Comparison of ENCODE assay signal across 10 cellular contexts in the genomic region with DNA sequence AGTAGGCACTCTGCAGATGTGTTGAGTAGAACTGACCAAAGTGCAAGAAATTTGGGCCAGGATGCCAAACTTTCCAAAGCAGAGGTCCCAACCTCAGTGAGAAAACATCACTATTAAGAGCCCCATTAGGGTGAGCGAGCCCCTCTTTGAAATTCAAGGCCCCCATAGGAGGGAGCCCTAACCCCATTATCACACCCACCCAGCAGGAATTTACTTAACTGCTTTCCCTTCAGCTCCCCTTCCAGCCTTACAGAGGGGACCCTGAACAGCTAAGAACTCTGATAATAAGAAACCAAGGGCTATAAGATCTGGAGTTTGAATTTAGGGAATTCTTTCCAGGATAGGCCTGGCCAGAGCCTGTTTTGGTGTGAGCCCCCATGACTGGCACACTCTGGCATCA.
A peak's percentile ranks its signal among the peaks of the same experiment; 100 is the strongest.
DNase-seq lines count a peak whose midpoint lies in the region; ATAC-seq and TF ChIP-seq lines count a peak whose summit lies in the region.
"Had no signal": no experiment of that assay in that cellular context is flagged by ENCODE, and none has a peak within 500 bp of the region (broad histone marks: within the 10 kb centered on the region; RNA-seq: fewer than 3 reads in every experiment).

No MANE protein-coding gene starts in this region.

- H3K18ac ChIP-seq in H9 (ENCODE audit: insufficient read length, low read depth, low read length): no peak overlapping the region

- no peak overlapping the region for H2AFZ ChIP-seq in OCI-LY1 (ENCODE audit: low read length)
- no peak overlapping the region for H2AFZ ChIP-seq in H9 (ENCODE audit: low read length)

- H2BK120ac ChIP-seq in H9 (ENCODE audit: low read depth, low read length, poor library complexity, severe bottlenecking): no peak overlapping the region

- no peaks in the 10 kb centered on the region for H3K79me1 ChIP-seq in H9 (ENCODE audit: insufficient read depth, low read depth, low read length, poor library complexity, severe bottlenecking)

- H3K14ac ChIP-seq in H9 (ENCODE audit: insufficient read depth, low read length): no peak overlapping the region

- no peaks in the 10 kb centered on the region for H3K27me3 ChIP-seq in OCI-LY1 (ENCODE audit: insufficient read depth, low read length)
- H3K27me3 ChIP-seq in effector memory CD4-positive, alpha-beta T cell (replicated peaks; ENCODE audit: control insufficient read depth, insufficient read depth, low read length, poor library complexity, severe bottlenecking): no peaks in the 10 kb centered on the region
- H3K27me3 ChIP-seq in rectal smooth muscle tissue (ENCODE audit: control insufficient read depth, insufficient read depth, low read length): no peaks in the 10 kb centered on the region
- no peaks in the 10 kb centered on the region for H3K27me3 ChIP-seq in H9 (ENCODE audit: insufficient read depth, low read length)

- DNase-seq in G401 (ENCODE audit: low spot score) (peak; percentile 1), H9 (no peak)
- no peak for DNase-seq in effector memory CD4-positive, alpha-beta T cell
- DNase-seq in stimulated activated CD4-positive, alpha-beta T cell treated with anti-CD3 and anti-CD28 coated beads, Interleukin-15, amount 100 ng/mL, for 24 hours: no peak
- DNase-seq: DND-41, NCI-H187 had no signal

- no peaks in the 10 kb centered on the region for H3K9me3 Mint-ChIP-seq in H9

- peaks cover 4% of the 10 kb centered on the region; the same call in 1 of the 2 replicates for H3F3A ChIP-seq in OCI-LY1 (ENCODE audit: insufficient read depth, low read length)

- H4K5ac ChIP-seq in H9 (ENCODE audit: insufficient read length, low read depth, low read length): no peak overlapping the region

- H3T11ph ChIP-seq in H9 (ENCODE audit: low read length): no peak overlapping the region

- H3K9me3 ChIP-seq in OCI-LY1 (ENCODE audit: low read length): no peaks in the 10 kb centered on the region
- H3K9me3 ChIP-seq in effector memory CD4-positive, alpha-beta T cell (ENCODE audit: control insufficient read depth, low read length): no peaks in the 10 kb centered on the region
- no peaks in the 10 kb centered on the region for H3K9me3 ChIP-seq in H9 (ENCODE audit: control insufficient read depth, low read depth, low read length)

- H3K9ac ChIP-seq in OCI-LY1 (ENCODE audit: low read length) (no peak overlapping the region; the same call in 1 of the 2 replicates), rectal smooth muscle tissue (ENCODE audit: low read length) (no peak overlapping the region), H9 (ENCODE audit: extremely low read depth, insufficient read length, low read length) (no peak overlapping the region)

- no peak overlapping the region; a peak in 1 of 5 replicates for H3K4me3 Mint-ChIP-seq in H9

- no peak overlapping the region for H3K56ac ChIP-seq in H9 (ENCODE audit: insufficient read length, low read depth, low read length)

- H3K4me3 ChIP-seq in OCI-LY1 (ENCODE audit: low read depth, low read length, poor library complexity, severe bottlenecking) (no peak overlapping the region), rectal smooth muscle tissue (ENCODE audit: low read length) (no peak overlapping the region)
- no peak overlapping the region for H3K4me3 ChIP-seq in effector memory CD4-positive, alpha-beta T cell (ENCODE audit: insufficient read depth, low read depth, low read length, poor library complexity, severe bottlenecking)

- no peak; the same call in 1 of the 2 replicates for TF ChIP-seq CTCF in OCI-LY1 (IDR thresholded peaks at IDR 0.05; ENCODE audit: low read length)
- no peak for TF ChIP-seq CTCF in H9 (conservative IDR thresholded peaks at IDR 0.05)

- no peaks in the 10 kb centered on the region for H3K23me2 ChIP-seq in H9 (ENCODE audit: insufficient read length, low read depth, low read length, poor library complexity, severe bottlenecking)

- ATAC-seq in HG02884 (IDR thresholded peaks at IDR 0.05; ENCODE audit: unreplicated experiment) (no peak), HG02885 (IDR thresholded peaks at IDR 0.05; ENCODE audit: poor library complexity, unreplicated experiment) (no peak)

- H3K79me2 ChIP-seq in OCI-LY1 (ENCODE audit: insufficient read depth, low read length) (no peaks in the 10 kb centered on the region), H9 (ENCODE audit: insufficient read depth, low read length) (no peaks in the 10 kb centered on the region)

- in situ Hi-C loops in G401 (cut with HindIII; ENCODE audit: low sequenced_read_pairs): no loop called here

- H4K20me1 ChIP-seq in OCI-LY1 (ENCODE audit: insufficient read depth, low read length) (no peaks in the 10 kb centered on the region), H9 (ENCODE audit: control insufficient read depth, insufficient read depth, insufficient read length) (no peaks in the 10 kb centered on the region)

- no peaks in the 10 kb centered on the region for H3K9me2 ChIP-seq in OCI-LY1 (ENCODE audit: low read depth, low read length)

- no peak overlapping the region for H2BK20ac ChIP-seq in H9 (ENCODE audit: low read depth, low read length, poor library complexity, severe bottlenecking)

- WGBS in H9 (ENCODE audit: extremely low coverage, insufficient read length, low lambda C conversion rate): no CpG with 5 or more reads among the region's 1 CpG

- no peak overlapping the region for H2BK12ac ChIP-seq in H9 (ENCODE audit: insufficient read length, low read depth, low read length)

- H3K4me2 ChIP-seq in OCI-LY1 (ENCODE audit: low read length) (no peak overlapping the region), H9 (ENCODE audit: insufficient read depth, insufficient read length, low read length) (no peak overlapping the region)

- no peak overlapping the region for H2BK15ac ChIP-seq in H9 (ENCODE audit: low read depth, low read length)

- H3K27ac ChIP-seq in OCI-LY1 (ENCODE audit: low read depth, low read length, poor library complexity, severe bottlenecking) (peak overlapping the region; percentile 85), rectal smooth muscle tissue (ENCODE audit: low read depth, low read length) (peak overlapping the region; percentile 50), H9 (ENCODE audit: insufficient read length, low read depth, low read length) (no peak overlapping the region)
- peak overlapping the region; percentile 3 for H3K27ac ChIP-seq in effector memory CD4-positive, alpha-beta T cell (ENCODE audit: insufficient read depth, low read length, poor library complexity, severe bottlenecking)

- peaks cover 14 to 15% of the 10 kb centered on the region in 2 experiments for H3K4me1 Mint-ChIP-seq in H9

- H3K36me3 Mint-ChIP-seq in H9 (ENCODE audit: insufficient read depth in 1 of 3, low read depth in 3 of 3): no peaks in the 10 kb centered on the region

- 0 out of 7 replicates have a peak overlapping the region, but pooled peaks of 1 of the 3 experiments have one; percentile 44 for H3K27ac Mint-ChIP-seq in H9

- H4K8ac ChIP-seq in H9 (replicated peaks; ENCODE audit: insufficient read length, low read depth, low read length): no peak overlapping the region

- no peak overlapping the region for H3K4ac ChIP-seq in H9 (ENCODE audit: low read depth, low read length)

- H2AK5ac ChIP-seq in H9 (ENCODE audit: insufficient read length, low read length): no peak overlapping the region

- H3K27me3 Mint-ChIP-seq in H9 (ENCODE audit: low read depth): no peaks in the 10 kb centered on the region; the same call in 1 of the 2 replicates

- H3K4me1 ChIP-seq in OCI-LY1 (ENCODE audit: insufficient read depth, low read length, severe bottlenecking) (peaks cover 68% of the 10 kb centered on the region), rectal smooth muscle tissue (ENCODE audit: control insufficient read depth, insufficient read depth, low read length) (peaks cover 5% of the 10 kb centered on the region), H9 (ENCODE audit: insufficient read depth, low read length) (no peaks in the 10 kb centered on the region)
- H3K4me1 ChIP-seq in effector memory CD4-positive, alpha-beta T cell (ENCODE audit: control insufficient read depth, insufficient read depth, low read length, poor library complexity, severe bottlenecking): peaks cover 37% of the 10 kb centered on the region

- H2BK5ac ChIP-seq in H9 (ENCODE audit: insufficient read length, low read length): no peak overlapping the region

- no peak overlapping the region for H3K23ac ChIP-seq in H9 (ENCODE audit: insufficient read length, low read depth, low read length)

- peaks cover 52% of the 10 kb centered on the region for H3K36me3 ChIP-seq in OCI-LY1 (ENCODE audit: insufficient read depth, low read length)
- H3K36me3 ChIP-seq in effector memory CD4-positive, alpha-beta T cell (ENCODE audit: control insufficient read depth, insufficient read depth, low read length): peaks cover 18% of the 10 kb centered on the region
- H3K36me3 ChIP-seq in rectal smooth muscle tissue (ENCODE audit: control insufficient read depth, insufficient read depth, low read length): peaks cover 6% of the 10 kb centered on the region

- H4K91ac ChIP-seq in H9 (ENCODE audit: insufficient read length, low read depth, low read length): no peak overlapping the region
